ENCODE assay signal across 35 cellular contexts in the genomic region with DNA sequence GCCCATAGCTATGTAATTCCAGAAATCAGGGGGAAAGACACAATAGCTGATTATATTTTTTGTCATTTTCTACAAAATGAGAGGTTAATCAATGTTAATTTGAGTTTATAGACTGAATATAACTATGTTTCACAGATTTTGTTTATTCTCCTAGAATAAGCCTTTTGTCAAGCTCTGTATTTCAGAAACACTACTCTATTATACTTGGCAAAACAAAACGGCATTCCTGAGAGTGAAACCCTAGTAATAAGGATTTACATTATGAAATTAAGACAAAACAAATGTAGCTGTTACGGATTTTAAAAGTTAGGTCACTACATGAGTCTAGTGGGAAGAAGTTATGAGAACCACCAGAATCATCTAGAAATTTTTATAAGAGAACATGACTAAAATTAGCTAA.
"Had no signal": no experiment of that assay in that cellular context is flagged by ENCODE, and none has a peak within 500 bp of the region (broad histone marks: within the 10 kb centered on the region; RNA-seq: fewer than 3 reads in every experiment).

No MANE protein-coding gene starts in this region.

- H3K27me3 Mint-ChIP-seq: activated B cell treated with CpG ODN at 0.5 μM for 24 hours; activated CD8-positive, alpha-beta memory T cell treated with anti-CD3 and anti-CD28 coated beads, Interleukin-2, amount 10 ng/mL, durations not matched to agents 7 days and 5 days; activated naive CD4-positive, alpha-beta T cell treated with anti-CD3 and anti-CD28 coated beads, Interleukin-2, amount 50 U/mL, for 24 hours; activated naive CD8-positive, alpha-beta T cell treated with anti-CD3 and anti-CD28 coated beads for 36 hours; activated naive CD8-positive, alpha-beta T cell treated with anti-CD3 and anti-CD28 coated beads, Interleukin-2, amount 50 U/mL, for 24 hours; brain; dendritic cell treated with granulocyte-macrophage colony-stimulating factor and Interleukin-4, amounts not matched to agents 40 ng/mL and 50 ng/mL, for 4 days; T-helper 17 cell had no signal

- H3K4me3 ChIP-seq: ascending aorta, breast epithelium, cardiac muscle cell, colonic mucosa, dorsolateral prefrontal cortex had no signal

- H3K9me3 ChIP-seq: ascending aorta, breast epithelium, colonic mucosa had no signal

- H3K4me3 Mint-ChIP-seq: activated B cell treated with CpG ODN at 0.5 μM for 24 hours; activated CD8-positive, alpha-beta memory T cell treated with anti-CD3 and anti-CD28 coated beads, Interleukin-2, amount 10 ng/mL, durations not matched to agents 7 days and 5 days; activated CD8-positive, alpha-beta T cell treated with anti-CD3 and anti-CD28 coated beads, Interleukin-2, amount 10 ng/mL, durations not matched to agents 7 days and 5 days; activated naive CD4-positive, alpha-beta T cell treated with anti-CD3 and anti-CD28 coated beads for 36 hours; activated naive CD4-positive, alpha-beta T cell treated with anti-CD3 and anti-CD28 coated beads, Interleukin-2, amount 50 U/mL, for 24 hours; activated naive CD8-positive, alpha-beta T cell treated with anti-CD3 and anti-CD28 coated beads for 36 hours; activated naive CD8-positive, alpha-beta T cell treated with anti-CD3 and anti-CD28 coated beads, Interleukin-2, amount 50 U/mL, for 24 hours; activated T-helper 1 cell treated with anti-CD3 and anti-CD28 coated beads, Interleukin-12 subunit alpha, Interleukin-12 subunit beta, Interleukin-2, Interleukin-4 antibody, amounts not matched to agents 30 ng/mL and 10 ng/mL and 1 ng/mL, durations not matched to agents 14 hours and 24 hours and 36 hours; brain; dendritic cell treated with granulocyte-macrophage colony-stimulating factor and Interleukin-4, amounts not matched to agents 40 ng/mL and 50 ng/mL, for 4 days; endodermal cell; T-helper 17 cell; T-helper 2 cell treated with Interferon-gamma antibody and Interleukin-4, amounts not matched to agents 5 μg/mL and 100 μg/mL, for 36 hours had no signal

- H3K27ac ChIP-seq: ascending aorta, breast epithelium, cardiac muscle cell, colonic mucosa, dorsolateral prefrontal cortex, WERI-Rb-1 had no signal

- H3K4me1 ChIP-seq: ascending aorta, breast epithelium, colonic mucosa had no signal

- H3K27ac Mint-ChIP-seq: activated B cell treated with CpG ODN at 0.5 μM for 24 hours; activated CD8-positive, alpha-beta memory T cell treated with anti-CD3 and anti-CD28 coated beads, Interleukin-2, amount 10 ng/mL, durations not matched to agents 7 days and 5 days; activated CD8-positive, alpha-beta T cell treated with anti-CD3 and anti-CD28 coated beads, Interleukin-2, amount 10 ng/mL, durations not matched to agents 7 days and 5 days; activated naive CD4-positive, alpha-beta T cell treated with anti-CD3 and anti-CD28 coated beads for 36 hours; activated naive CD4-positive, alpha-beta T cell treated with anti-CD3 and anti-CD28 coated beads, Interleukin-2, amount 50 U/mL, for 24 hours; activated naive CD8-positive, alpha-beta T cell treated with anti-CD3 and anti-CD28 coated beads for 36 hours; activated naive CD8-positive, alpha-beta T cell treated with anti-CD3 and anti-CD28 coated beads, Interleukin-2, amount 50 U/mL, for 24 hours; activated T-helper 1 cell treated with anti-CD3 and anti-CD28 coated beads, Interleukin-12 subunit alpha, Interleukin-12 subunit beta, Interleukin-2, Interleukin-4 antibody, amounts not matched to agents 30 ng/mL and 10 ng/mL and 1 ng/mL, durations not matched to agents 14 hours and 24 hours and 36 hours; activated T-helper 2 cell treated with anti-CD3 and anti-CD28 coated beads, Interferon-gamma antibody, Interleukin-2, Interleukin-4, amounts not matched to agents 10 μg/mL and 5 μg/mL and 100 μg/mL, durations not matched to agents 14 hours and 24 hours and 36 hours; brain; dendritic cell treated with granulocyte-macrophage colony-stimulating factor and Interleukin-4, amounts not matched to agents 40 ng/mL and 50 ng/mL, for 4 days; endodermal cell; T-helper 17 cell; T-helper 2 cell treated with Interferon-gamma antibody and Interleukin-4, amounts not matched to agents 5 μg/mL and 100 μg/mL, for 36 hours had no signal

- H3K9me3 Mint-ChIP-seq: activated B cell treated with CpG ODN at 0.5 μM for 24 hours; activated naive CD4-positive, alpha-beta T cell treated with anti-CD3 and anti-CD28 coated beads for 36 hours; activated T-helper 1 cell treated with anti-CD3 and anti-CD28 coated beads, Interleukin-12 subunit alpha, Interleukin-12 subunit beta, Interleukin-2, Interleukin-4 antibody, amounts not matched to agents 30 ng/mL and 10 ng/mL and 1 ng/mL, durations not matched to agents 14 hours and 24 hours and 36 hours; activated T-helper 2 cell treated with anti-CD3 and anti-CD28 coated beads, Interferon-gamma antibody, Interleukin-2, Interleukin-4, amounts not matched to agents 10 μg/mL and 5 μg/mL and 100 μg/mL, durations not matched to agents 14 hours and 24 hours and 36 hours had no signal

- ATAC-seq: activated CD4-positive, CD25-positive, alpha-beta regulatory T cell treated with anti-CD3 and anti-CD28 coated beads, Interleukin-2, amount 50 U/mL, for 24 hours; activated CD8-positive, alpha-beta memory T cell treated with anti-CD3 and anti-CD28 coated beads, Interleukin-2, amount 10 ng/mL, durations not matched to agents 7 days and 5 days; activated CD8-positive, alpha-beta T cell treated with anti-CD3 and anti-CD28 coated beads, Interleukin-2, amount 10 ng/mL, durations not matched to agents 7 days and 5 days; activated naive CD8-positive, alpha-beta T cell treated with anti-CD3 and anti-CD28 coated beads, Interleukin-2, amount 50 U/mL, for 24 hours; esophagus mucosa; T-helper 17 cell had no signal

- H3K27me3 ChIP-seq: ascending aorta, breast epithelium, cardiac muscle cell, colonic mucosa, dorsolateral prefrontal cortex had no signal

- H3K36me3 ChIP-seq: ascending aorta, breast epithelium, cardiac muscle cell, colonic mucosa, WERI-Rb-1 had no signal

- DNase-seq: activated B cell treated with CpG ODN at 0.5 μM for 24 hours; activated CD4-positive, alpha-beta T cell treated with anti-CD3 and anti-CD28 coated beads for 48 hours; activated CD4-positive, alpha-beta T cell treated with anti-CD3 and anti-CD28 coated beads, Interleukin-2, amount 50 U/mL, for 1 hour; activated CD4-positive, alpha-beta T cell treated with anti-CD3 and anti-CD28 coated beads, Interleukin-2, amount 50 U/mL, for 48 hours; activated CD8-positive, alpha-beta memory T cell treated with anti-CD3 and anti-CD28 coated beads, Interleukin-2, amount 10 ng/mL, durations not matched to agents 7 days and 5 days; activated CD8-positive, alpha-beta memory T cell treated with anti-CD3 and anti-CD28 coated beads, Interleukin-2, amount 50 U/mL, for 4 hours; activated CD8-positive, alpha-beta T cell treated with anti-CD3 and anti-CD28 coated beads, Interleukin-2, amount 10 ng/mL, durations not matched to agents 7 days and 5 days; activated effector memory CD4-positive, alpha-beta T cell treated with anti-CD3 and anti-CD28 coated beads, Interleukin-2, amount 50 U/mL, for 16 hours; activated naive CD4-positive, alpha-beta T cell treated with anti-CD3 and anti-CD28 coated beads for 36 hours; activated naive CD8-positive, alpha-beta T cell treated with anti-CD3 and anti-CD28 coated beads for 36 hours; activated naive CD8-positive, alpha-beta T cell treated with anti-CD3 and anti-CD28 coated beads, Interleukin-2, amount 50 U/mL, for 24 hours; activated T-cell treated with anti-CD3 and anti-CD28 coated beads, Interleukin-2, amount 50 U/mL, for 1 hour; activated T-cell treated with anti-CD3 and anti-CD28 coated beads, Interleukin-2, amount 50 U/mL, for 48 hours; central memory CD4-positive, alpha-beta T cell; cerebellar nuclear complex; colonic mucosa; dorsolateral prefrontal cortex; effector memory CD4-positive, alpha-beta T cell; endodermal cell; head of caudate nucleus; T-helper 1 cell; T-helper 17 cell; T1000; WERI-Rb-1 had no signal

- H3K4me1 Mint-ChIP-seq: activated B cell treated with CpG ODN at 0.5 μM for 24 hours; activated CD8-positive, alpha-beta memory T cell treated with anti-CD3 and anti-CD28 coated beads, Interleukin-2, amount 10 ng/mL, durations not matched to agents 7 days and 5 days; endodermal cell had no signal
